Comparison of ENCODE assay signal across 9 cellular contexts in genomic region chr20:51800132-51800721, GRCh38. TPM values are rescaled to one million over a fixed set of nuclear protein-coding genes. Genes with fewer than 3 reads are reported as not detected.
DNase-seq lines count a peak whose midpoint lies in the region; ATAC-seq and TF ChIP-seq lines count a peak whose summit lies in the region.
"Had no signal": no experiment of that assay in that cellular context is flagged by ENCODE, and none has a peak within 500 bp of the region (broad histone marks: within the 10 kb centered on the region; RNA-seq: fewer than 3 reads in every experiment).

No MANE protein-coding gene starts in this region.

- peaks cover 24% of the 10 kb centered on the region for H3K4me1 Mint-ChIP-seq in CD14-positive monocyte

- peaks cover 0 to 21% of the 10 kb centered on the region in 2 donors for H3K27me3 ChIP-seq in Peyer's patch
- H3K27me3 ChIP-seq in aorta (ENCODE audit: control insufficient read depth in 1 of 2, insufficient read depth in 2 of 2, low read length in 1 of 2): no peaks in the 10 kb centered on the region

- TF ChIP-seq CTCF in CD14-positive monocyte (IDR thresholded peaks at IDR 0.05) (peak; percentile 79), Peyer's patch (IDR thresholded peaks at IDR 0.05) (peak in 5 of 6 experiments; percentile 17 to 77 (median 67))

- no peak overlapping the region for H3K27ac Mint-ChIP-seq in CD14-positive monocyte

- peaks cover 35 to 44% (median 41%) of the 10 kb centered on the region in 3 donors for H3K27me3 Mint-ChIP-seq in CD14-positive monocyte (ENCODE audit: low read depth in 3 of 3)

- H3K4me3 Mint-ChIP-seq in CD14-positive monocyte: peak overlapping the region; percentile 61 to 89

- no peak for DNase-seq in CD14-positive monocyte (ENCODE audit: low spot score)
- DNase-seq in HS-27A (ENCODE audit: low read depth): peak; percentile 20
- DNase-seq in Peyer's patch: peak; percentile 18 to 81 (median 78)
- peak; percentile 57 for DNase-seq in activated naive CD4-positive, alpha-beta T cell treated with Interleukin-2 at 50 U/mL for 16 hours
- DNase-seq in head of caudate nucleus: peak; percentile 21 to 88 (median 76)
- peak; percentile 18 for DNase-seq in putamen (ENCODE audit: low spot score)
- DNase-seq in aorta: peak in 1 of 2 donors; percentile 85

- H3K36me3 ChIP-seq in Peyer's patch: no peaks in the 10 kb centered on the region
- no peaks in the 10 kb centered on the region for H3K36me3 ChIP-seq in aorta (ENCODE audit: control insufficient read depth in 1 of 2, insufficient read depth in 2 of 2, low read length in 1 of 2)

- intact Hi-C loops in CD14-positive monocyte (cut with micrococcal nuclease) (no loop called here), head of caudate nucleus (cut with DNase I) (no loop called here), aorta (cut with DNase I) (loop anchor here in 1 of 2 donors (10.0 kb wide), 1 partner anchor 285 kb away; no protein-coding TSS in a partner anchor)

- H3K36me3 Mint-ChIP-seq in CD14-positive monocyte: peaks cover 0 to 2% of the 10 kb centered on the region in 2 donors

- H3K4me1 ChIP-seq in Peyer's patch (peaks cover 3 to 27% (median 8%) of the 10 kb centered on the region in 4 donors), aorta (ENCODE audit: control insufficient read depth in 1 of 2, insufficient read depth in 2 of 2, low read length in 2 of 2) (no peaks in the 10 kb centered on the region)

- peaks cover 0 to 14% (median 2%) of the 10 kb centered on the region in 7 donors for H3K9me3 Mint-ChIP-seq in CD14-positive monocyte

- no peak overlapping the region for H3K27ac ChIP-seq in Peyer's patch
- no peak overlapping the region for H3K27ac ChIP-seq in aorta (ENCODE audit: low read depth in 1 of 2, low read length in 2 of 2)

- H3K4me3 ChIP-seq in Peyer's patch (peak overlapping the region; percentile 15 to 49 (median 38)), aorta (ENCODE audit: low read length in 2 of 2) (peak overlapping the region in 1 of 2 donors; percentile 11)

- ATAC-seq in aorta (ENCODE audit: low FRiP score): peak; percentile 72
- ATAC-seq in GM18519 (IDR thresholded peaks at IDR 0.05; ENCODE audit: low FRiP score, unreplicated experiment): no peak

- 1 to 3% methylated on average over 31 of the region's 31 CpGs for WGBS in aorta, 2 donors

- TF ChIP-seq POLR2A in Peyer's patch (IDR thresholded peaks at IDR 0.05): no peak

- no peaks in the 10 kb centered on the region for H3K9me3 ChIP-seq in Peyer's patch
- H3K9me3 ChIP-seq in aorta (ENCODE audit: control insufficient read depth, low read length): no peaks in the 10 kb centered on the region

RNA-seq across cellular contexts. Expression of gene SALL4, which starts 2.1 kb away (rescaled TPM):
- polyA plus RNA-seq in CD14-positive monocyte (not detected), aorta (under 1 TPM in 1 of 2 donors, not detected in 1; 0.18 TPM)
- total RNA-seq in Peyer's patch (10 to 100 TPM in 1 of 4 donors, 1 to 10 TPM in 1, not detected in 2; 1.7 to 13.2 TPM), aorta (under 1 TPM; 0.12 to 0.19 TPM)
- total RNA-seq: HT1080 had no signal

RNA-seq across cellular contexts. Expression of gene ATP9A, which starts 32.0 kb away (rescaled TPM):
- polyA plus RNA-seq in CD14-positive monocyte (not detected), aorta (10 to 100 TPM; 10.6 to 17.4 TPM)
- total RNA-seq in Peyer's patch (10 to 100 TPM; 27.2 to 73.1 (median 48.7) TPM), aorta (10 to 100 TPM; 49.0 to 59.8 TPM)
